In the genomic region with DNA sequence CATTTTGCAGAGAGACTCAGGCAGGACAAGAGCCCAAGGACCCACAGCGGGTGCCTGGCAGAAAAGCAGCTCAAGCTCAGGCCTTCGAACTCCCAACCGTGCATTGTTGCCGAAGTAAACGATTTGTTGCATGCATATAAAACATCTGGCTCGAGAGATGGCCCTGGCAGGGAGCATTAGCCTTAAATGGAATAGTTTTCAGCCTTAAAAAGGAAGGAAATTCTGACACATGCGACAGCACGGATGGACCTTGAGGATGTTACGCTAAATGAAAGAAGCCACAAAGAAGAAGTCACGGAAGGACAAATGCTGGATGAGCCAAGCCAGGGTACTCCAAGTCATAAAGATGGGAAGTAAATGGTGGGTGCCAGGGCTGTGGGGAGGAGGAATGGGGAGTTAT, we compare ENCODE assay signal across 20 cellular contexts.
DNase-seq lines count a peak whose midpoint lies in the region; ATAC-seq and TF ChIP-seq lines count a peak whose summit lies in the region.
"Had no signal": no experiment of that assay in that cellular context is flagged by ENCODE, and none has a peak within 500 bp of the region (broad histone marks: within the 10 kb centered on the region; RNA-seq: fewer than 3 reads in every experiment).

No MANE protein-coding gene starts in this region.

- H3K9me3 Mint-ChIP-seq in stimulated activated naive B cell treated with anti-CD40 and anti-IgM and Interleukin-4, amounts not matched to agents 10 μg/mL and 1 μg/mL and 100 μg/mL, for 72 hours = no peaks in the 10 kb centered on the region
- H3K9me3 Mint-ChIP-seq: activated CD4-positive, alpha-beta T cell treated with anti-CD3 and anti-CD28 coated beads, Interleukin-2, amount 10 ng/mL, durations not matched to agents 24 days and 14 days; stimulated activated effector memory CD8-positive, alpha-beta T cell treated with anti-CD3 and anti-CD28 coated beads, Interleukin-12 subunit alpha, Interleukin-12 subunit beta, amount 100 ng/mL, for 72 hours had no signal

- peak; percentile 73 for DNase-seq in cardiac septum (ENCODE audit: low spot score)
- no peak for DNase-seq in left ventricle myocardium inferior
- DNase-seq in SKM-1 (lab: John Stamatoyannopoulos, UW; ENCODE audit: unreplicated experiment) = peak; percentile 80
- peak; percentile 38 for DNase-seq in lower lobe of right lung
- peak; percentile 34 for DNase-seq in upper lobe of right lung
- DNase-seq in NCI-H2029 treated with DMSO at 0.1 percent for 48 hours (lab: John Stamatoyannopoulos, UW) = no peak
- no peak for DNase-seq in stimulated activated naive B cell treated with anti-CD40 and anti-IgM and Interleukin-4, amounts not matched to agents 10 μg/mL and 1 μg/mL and 100 μg/mL, for 72 hours
- no peak for DNase-seq in activated CD8-positive, alpha-beta memory T cell treated with anti-CD3 and anti-CD28 coated beads, Interleukin-2, amount 50 U/mL, for 4 hours
- DNase-seq: ACHN; activated CD4-positive, alpha-beta T cell treated with anti-CD3 and anti-CD28 coated beads, Interleukin-2, amount 10 ng/mL, durations not matched to agents 24 days and 14 days; activated effector memory CD4-positive, alpha-beta T cell treated with anti-CD3 and anti-CD28 coated beads, Interleukin-2, amount 50 U/mL, for 16 hours; NCI-H1048; NCI-H187 treated with DMSO at 0.1 percent for 48 hours; testis had no signal

- no peak overlapping the region for H3K4me3 Mint-ChIP-seq in stimulated activated naive B cell treated with anti-CD40 and anti-IgM and Interleukin-4, amounts not matched to agents 10 μg/mL and 1 μg/mL and 100 μg/mL, for 72 hours
- H3K4me3 Mint-ChIP-seq: activated CD4-positive, alpha-beta T cell treated with anti-CD3 and anti-CD28 coated beads, Interleukin-2, amount 10 ng/mL, durations not matched to agents 24 days and 14 days; stimulated activated effector memory CD8-positive, alpha-beta T cell treated with anti-CD3 and anti-CD28 coated beads, Interleukin-12 subunit alpha, Interleukin-12 subunit beta, amount 100 ng/mL, for 72 hours had no signal

- no peak overlapping the region for H3K27ac Mint-ChIP-seq in stimulated activated naive B cell treated with anti-CD40 and anti-IgM and Interleukin-4, amounts not matched to agents 10 μg/mL and 1 μg/mL and 100 μg/mL, for 72 hours
- H3K27ac Mint-ChIP-seq: activated CD4-positive, alpha-beta T cell treated with anti-CD3 and anti-CD28 coated beads, Interleukin-2, amount 10 ng/mL, durations not matched to agents 24 days and 14 days; stimulated activated effector memory CD8-positive, alpha-beta T cell treated with anti-CD3 and anti-CD28 coated beads, Interleukin-12 subunit alpha, Interleukin-12 subunit beta, amount 100 ng/mL, for 72 hours had no signal

- TF ChIP-seq CTCF in left ventricle myocardium inferior (IDR thresholded peaks at IDR 0.05; ENCODE audit: borderline replicate concordance) (no peak), lower lobe of right lung (IDR thresholded peaks at IDR 0.05) (no peak), upper lobe of right lung (IDR thresholded peaks at IDR 0.05) (no peak)

- H3K27me3 Mint-ChIP-seq in stimulated activated naive B cell treated with anti-CD40 and anti-IgM and Interleukin-4, amounts not matched to agents 10 μg/mL and 1 μg/mL and 100 μg/mL, for 72 hours = peaks cover 0 to 5% of the 10 kb centered on the region in 2 donors
- H3K27me3 Mint-ChIP-seq: activated CD4-positive, alpha-beta T cell treated with anti-CD3 and anti-CD28 coated beads, Interleukin-2, amount 10 ng/mL, durations not matched to agents 24 days and 14 days had no signal

- H3K36me3 Mint-ChIP-seq in stimulated activated naive B cell treated with anti-CD40 and anti-IgM and Interleukin-4, amounts not matched to agents 10 μg/mL and 1 μg/mL and 100 μg/mL, for 72 hours = no peaks in the 10 kb centered on the region
- H3K36me3 Mint-ChIP-seq: stimulated activated effector memory CD8-positive, alpha-beta T cell treated with anti-CD3 and anti-CD28 coated beads, Interleukin-12 subunit alpha, Interleukin-12 subunit beta, amount 100 ng/mL, for 72 hours had no signal

- ATAC-seq in lower lobe of right lung = peak in 1 of 2 donors; percentile 51
- peak; percentile 55 for ATAC-seq in upper lobe of right lung
- ATAC-seq in stimulated activated naive B cell treated with anti-CD40 and anti-IgM and Interleukin-4, amounts not matched to agents 10 μg/mL and 1 μg/mL and 100 μg/mL, for 72 hours (replicated peaks) = no peak
- ATAC-seq: K562; stimulated activated effector memory CD8-positive, alpha-beta T cell treated with anti-CD3 and anti-CD28 coated beads, Interleukin-12 subunit alpha, Interleukin-12 subunit beta, amount 100 ng/mL, for 72 hours had no signal

- H3K27me3 ChIP-seq in left ventricle myocardium inferior (ENCODE audit: low read depth) (peaks cover 24% of the 10 kb centered on the region), lower lobe of right lung (ENCODE audit: low read depth) (no peaks in the 10 kb centered on the region), upper lobe of right lung (no peaks in the 10 kb centered on the region)
- H3K27me3 ChIP-seq: ovary, testis had no signal

- H3K36me3 ChIP-seq in left ventricle myocardium inferior = no peaks in the 10 kb centered on the region
- no peaks in the 10 kb centered on the region for H3K36me3 ChIP-seq in lower lobe of right lung
- H3K36me3 ChIP-seq in upper lobe of right lung = no peaks in the 10 kb centered on the region
- H3K36me3 ChIP-seq: ovary had no signal

- H3K9me3 ChIP-seq in left ventricle myocardium inferior (replicated peaks) = no peaks in the 10 kb centered on the region
- no peaks in the 10 kb centered on the region for H3K9me3 ChIP-seq in lower lobe of right lung
- no peaks in the 10 kb centered on the region for H3K9me3 ChIP-seq in upper lobe of right lung
- H3K9me3 ChIP-seq: ovary, testis had no signal

- H3K4me3 ChIP-seq in left ventricle myocardium inferior = no peak overlapping the region
- H3K4me3 ChIP-seq in lower lobe of right lung = no peak overlapping the region
- no peak overlapping the region for H3K4me3 ChIP-seq in upper lobe of right lung
- H3K4me3 ChIP-seq: K562, lung, ovary, testis had no signal

- peaks cover 13% of the 10 kb centered on the region for H3K4me1 ChIP-seq in left ventricle myocardium inferior
- peaks cover 24% of the 10 kb centered on the region for H3K4me1 ChIP-seq in lower lobe of right lung
- H3K4me1 ChIP-seq in upper lobe of right lung = peaks cover 2% of the 10 kb centered on the region
- H3K4me1 ChIP-seq: testis had no signal

- H3K27ac ChIP-seq in left ventricle myocardium inferior (replicated peaks) = no peak overlapping the region
- H3K27ac ChIP-seq in lower lobe of right lung = no peak overlapping the region
- H3K27ac ChIP-seq in upper lobe of right lung = peak overlapping the region; percentile 51
- H3K27ac ChIP-seq: C4-2B, ovary, RWPE1, testis had no signal

- intact Hi-C loops in cardiac septum (cut with DNase I) (no loop called here), left ventricle myocardium inferior (cut with micrococcal nuclease) (no loop called here), lower lobe of right lung (cut with DNase I) (no loop called here), upper lobe of right lung (cut with DNase I) (no loop called here)

- no peaks in the 10 kb centered on the region for H3K4me1 Mint-ChIP-seq in stimulated activated naive B cell treated with anti-CD40 and anti-IgM and Interleukin-4, amounts not matched to agents 10 μg/mL and 1 μg/mL and 100 μg/mL, for 72 hours
- H3K4me1 Mint-ChIP-seq: activated CD4-positive, alpha-beta T cell treated with anti-CD3 and anti-CD28 coated beads, Interleukin-2, amount 10 ng/mL, durations not matched to agents 24 days and 14 days; stimulated activated effector memory CD8-positive, alpha-beta T cell treated with anti-CD3 and anti-CD28 coated beads, Interleukin-12 subunit alpha, Interleukin-12 subunit beta, amount 100 ng/mL, for 72 hours had no signal

Comparison
In these comparisons a context has a peak if more than half of its experiments do, and no peak if none do; other contexts are left out.
1. DNase-seq: peak in cardiac septum (single experiment), SKM-1 (single experiment), lower lobe of right lung (single experiment) and upper lobe of right lung (single experiment); none in left ventricle myocardium inferior (single experiment), NCI-H2029 treated with DMSO at 0.1 percent for 48 hours (single experiment), stimulated activated naive B cell treated with anti-CD40 and anti-IgM and Interleukin-4, amounts not matched to agents 10 μg/mL and 1 μg/mL and 100 μg/mL, for 72 hours (single experiment) and activated CD8-positive, alpha-beta memory T cell treated with anti-CD3 and anti-CD28 coated beads, Interleukin-2, amount 50 U/mL, for 4 hours (single experiment).